Comparison of ENCODE assay signal across 9 cellular contexts in genomic region chr13:50357586-50358118, GRCh38.
DNase-seq lines count a peak whose midpoint lies in the region; ATAC-seq and TF ChIP-seq lines count a peak whose summit lies in the region.
"Had no signal": no experiment of that assay in that cellular context is flagged by ENCODE, and none has a peak within 500 bp of the region (broad histone marks: within the 10 kb centered on the region; RNA-seq: fewer than 3 reads in every experiment).

No MANE protein-coding gene starts in this region.

- H3K36me3 Mint-ChIP-seq in memory B cell = no peaks in the 10 kb centered on the region
- no peaks in the 10 kb centered on the region for H3K36me3 Mint-ChIP-seq in CD4-positive, alpha-beta T cell (ENCODE audit: low read depth)

- H3K27me3 Mint-ChIP-seq in memory B cell = no peaks in the 10 kb centered on the region
- no peaks in the 10 kb centered on the region for H3K27me3 Mint-ChIP-seq in CD4-positive, alpha-beta T cell
- H3K27me3 Mint-ChIP-seq: activated naive CD8-positive, alpha-beta T cell treated with anti-CD3 and anti-CD28 coated beads, Interleukin-2, amount 10 ng/mL, durations not matched to agents 7 days and 5 days had no signal

- no peaks in the 10 kb centered on the region for H3K9me3 ChIP-seq in AG04450 (ENCODE audit: control insufficient read depth, insufficient read depth, low read length)
- no peaks in the 10 kb centered on the region for H3K9me3 ChIP-seq in CD4-positive, alpha-beta T cell (ENCODE audit: control insufficient read depth, low read length)

- no peak overlapping the region for H3K4me3 Mint-ChIP-seq in memory B cell
- H3K4me3 Mint-ChIP-seq in CD4-positive, alpha-beta T cell = no peak overlapping the region
- H3K4me3 Mint-ChIP-seq: activated naive CD8-positive, alpha-beta T cell treated with anti-CD3 and anti-CD28 coated beads, Interleukin-2, amount 10 ng/mL, durations not matched to agents 7 days and 5 days had no signal

- H3K4me3 ChIP-seq in AG04450 (ENCODE audit: low read depth, low read length) = no peak overlapping the region
- no peak overlapping the region for H3K4me3 ChIP-seq in cardiac fibroblast (replicated peaks in 1 of 2; ENCODE audit: low read depth in 2 of 2, low read length in 2 of 2)

- peak overlapping the region; percentile 75 for H3K27ac Mint-ChIP-seq in memory B cell
- H3K27ac Mint-ChIP-seq in CD4-positive, alpha-beta T cell = no peak overlapping the region
- H3K27ac Mint-ChIP-seq: activated naive CD8-positive, alpha-beta T cell treated with anti-CD3 and anti-CD28 coated beads, Interleukin-2, amount 10 ng/mL, durations not matched to agents 7 days and 5 days had no signal

- no peaks in the 10 kb centered on the region for H3K9me3 Mint-ChIP-seq in memory B cell
- no peaks in the 10 kb centered on the region for H3K9me3 Mint-ChIP-seq in CD4-positive, alpha-beta T cell
- H3K9me3 Mint-ChIP-seq: activated naive CD8-positive, alpha-beta T cell treated with anti-CD3 and anti-CD28 coated beads, Interleukin-2, amount 10 ng/mL, durations not matched to agents 7 days and 5 days had no signal

- H3K4me1 Mint-ChIP-seq in memory B cell = peaks cover 42% of the 10 kb centered on the region
- peaks cover 46% of the 10 kb centered on the region for H3K4me1 Mint-ChIP-seq in CD4-positive, alpha-beta T cell (ENCODE audit: low read depth)

- no peak overlapping the region for H3K27ac ChIP-seq in AG04450 (ENCODE audit: low read depth, low read length)
- H3K27ac ChIP-seq in CD4-positive, alpha-beta T cell (ENCODE audit: low read depth, low read length) = no peak overlapping the region

- no peaks in the 10 kb centered on the region for H3K27me3 ChIP-seq in AG04450 (ENCODE audit: control insufficient read depth, insufficient read depth, low read length)
- H3K27me3 ChIP-seq in CD4-positive, alpha-beta T cell (ENCODE audit: control insufficient read depth, insufficient read depth, low read length) = no peaks in the 10 kb centered on the region

- CTCF ChIA-PET in AG04450 (lab: Charles Lee) = no interaction called here
- CTCF ChIA-PET in CD4-positive, alpha-beta T cell (lab: Charles Lee) = no interaction called here

- ATAC-seq in memory B cell (ENCODE audit: low read depth) (no peak), GM18517 (IDR thresholded peaks at IDR 0.05; ENCODE audit: unreplicated experiment) (no peak), GM21576 (IDR thresholded peaks at IDR 0.05; ENCODE audit: unreplicated experiment) (no peak), GM21825 (IDR thresholded peaks at IDR 0.05; ENCODE audit: unreplicated experiment) (no peak)
- ATAC-seq in CD4-positive, alpha-beta T cell (ENCODE audit: poor library complexity) = no peak

- TF ChIP-seq CTCF in AG04450 (IDR thresholded peaks at IDR 0.05; ENCODE audit: low read depth, low read length) (no peak), cardiac fibroblast (IDR thresholded peaks at IDR 0.05; ENCODE audit: low read depth, low read length) (no peak)
- TF ChIP-seq CTCF in CD4-positive, alpha-beta T cell (IDR thresholded peaks at IDR 0.05) = no peak

- intact Hi-C loops in CD4-positive, alpha-beta T cell (cut with DNase I, micrococcal nuclease) = no loop called here

- POLR2A ChIA-PET in AG04450 (lab: Yijun Ruan, JAX) = interaction anchor here (0.6 kb wide), 1 partner anchor 443 kb away, joined by 3 read pairs; no protein-coding TSS in a partner anchor
- POLR2A ChIA-PET in CD4-positive, alpha-beta T cell (lab: Charles Lee) = no interaction called here

- DNase-seq in AG04450 (ENCODE audit: low read depth, low spot score) (peak; percentile 50), NCI-H1417 treated with DMSO at 0.1 percent for 48 hours (lab: John Stamatoyannopoulos, UW) (peak; percentile 39), cardiac fibroblast (ENCODE audit: low read depth in 2 of 2) (peak; percentile 67 to 88), memory B cell (ENCODE audit: low spot score in 2 of 2) (no peak)
- no peak for DNase-seq in CD4-positive, alpha-beta T cell
- DNase-seq: activated naive CD8-positive, alpha-beta T cell treated with anti-CD3 and anti-CD28 coated beads, Interleukin-2, amount 10 ng/mL, durations not matched to agents 7 days and 5 days had no signal

Comparison
In these comparisons a context has a peak if more than half of its experiments do, and no peak if none do; other contexts are left out.
1. DNase-seq: peak in AG04450 (single experiment), NCI-H1417 treated with DMSO at 0.1 percent for 48 hours (single experiment) and cardiac fibroblast (2 of 2); none in memory B cell (0 of 2) and CD4-positive, alpha-beta T cell (0 of 10).